Comparison of ENCODE assay signal across 1 cellular context in the genomic region with DNA sequence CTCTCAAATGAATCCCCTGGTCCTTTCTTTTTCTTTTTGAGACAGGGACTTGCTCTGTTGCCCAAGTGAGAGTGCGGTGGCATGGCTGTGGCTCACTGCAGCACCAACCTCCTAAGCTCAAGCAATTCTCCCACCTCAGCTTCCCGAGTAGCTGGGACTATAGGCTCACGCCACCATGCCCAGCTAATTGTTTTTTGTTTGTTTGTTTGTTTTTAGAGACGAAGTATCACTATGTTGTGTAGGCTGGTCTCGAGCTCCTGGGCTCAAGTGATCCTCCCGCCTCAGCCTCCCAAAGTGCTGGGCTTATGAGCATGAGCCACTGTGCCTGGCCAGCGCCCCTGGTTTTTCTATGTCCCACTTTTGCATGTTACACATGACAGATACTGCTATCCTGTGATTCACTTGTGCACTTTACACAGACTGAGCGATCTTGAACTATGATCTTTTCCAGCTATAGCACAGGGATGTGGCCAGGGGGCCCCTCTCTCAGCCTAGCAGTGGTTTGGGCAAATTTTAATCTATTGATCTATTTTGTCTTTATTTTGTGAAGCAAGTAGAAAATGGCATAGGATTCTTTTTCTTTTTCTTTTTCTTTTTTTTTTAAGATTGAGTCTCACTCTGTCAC.
TF ChIP-seq lines count a peak whose summit lies in the region.

No MANE protein-coding gene starts in this region.

TF ChIP-seq in HepG2, 621 proteins besides CTCF, POLR2A, EP300 and RAD21 (continues in another document):
- TF ChIP-seq ZNF180 (CRISPR knock-in tag; IDR thresholded peaks at IDR 0.05; ENCODE audit: borderline replicate concordance, low read depth) (no peak), ZNF713 (CRISPR knock-in tag; IDR thresholded peaks at IDR 0.05) (no peak), GABPA (IDR thresholded peaks at IDR 0.05; ENCODE audit: low read depth, low read length) (no peak), GABPA (CRISPR knock-in tag; IDR thresholded peaks at IDR 0.05; ENCODE audit: low read depth) (no peak), ZNF720 (CRISPR knock-in tag; IDR thresholded peaks at IDR 0.05) (no peak), THAP11 (CRISPR knock-in tag; IDR thresholded peaks at IDR 0.05) (no peak), NFAT5 (CRISPR knock-in tag; IDR thresholded peaks at IDR 0.05) (no peak), SRF (IDR thresholded peaks at IDR 0.05; ENCODE audit: low read depth, low read length) (no peak), NBN (conservative IDR thresholded peaks at IDR 0.05) (no peak), SMC3 (IDR thresholded peaks at IDR 0.05; ENCODE audit: low read length) (no peak), ZNF280D (CRISPR knock-in tag; IDR thresholded peaks at IDR 0.05) (no peak), EZH2 (conservative IDR thresholded peaks at IDR 0.05; ENCODE audit: low read depth, low read length) (no peak), BCL3 (CRISPR knock-in tag; IDR thresholded peaks at IDR 0.05) (no peak), POLR2G (IDR thresholded peaks at IDR 0.05; ENCODE audit: low read depth, low read length) (no peak), ZFP1 (CRISPR knock-in tag; IDR thresholded peaks at IDR 0.05) (no peak), HOXA3 (CRISPR knock-in tag; IDR thresholded peaks at IDR 0.05) (peak; percentile 23; the same call in 1 of the 2 replicates), PHF5A (CRISPR knock-in tag; IDR thresholded peaks at IDR 0.05; ENCODE audit: low read depth, unreplicated experiment) (no peak), GLI4 (CRISPR knock-in tag; IDR thresholded peaks at IDR 0.05; ENCODE audit: borderline replicate concordance) (no peak), ZFP82 (CRISPR knock-in tag; IDR thresholded peaks at IDR 0.05; ENCODE audit: borderline replicate concordance) (no peak), SMAD3 (CRISPR knock-in tag; IDR thresholded peaks at IDR 0.05) (no peak), ZNF207 (IDR thresholded peaks at IDR 0.05; ENCODE audit: borderline replicate concordance) (no peak), KLF12 (CRISPR knock-in tag; IDR thresholded peaks at IDR 0.05; ENCODE audit: borderline replicate concordance) (no peak), ZNF33B (CRISPR knock-in tag; IDR thresholded peaks at IDR 0.05) (no peak), NAIF1 (CRISPR knock-in tag; IDR thresholded peaks at IDR 0.05; ENCODE audit: borderline replicate concordance) (no peak), MTF1 (CRISPR knock-in tag; IDR thresholded peaks at IDR 0.05) (no peak), CREB3 (CRISPR knock-in tag; IDR thresholded peaks at IDR 0.05) (no peak), NR2F6 (IDR thresholded peaks at IDR 0.05) (no peak), NR2F6 (CRISPR knock-in tag; IDR thresholded peaks at IDR 0.05) (peak; percentile 9; the same call in 1 of the 2 replicates), ATM (IDR thresholded peaks at IDR 0.05; ENCODE audit: borderline replicate concordance) (no peak)
- TF ChIP-seq, protein P1, sequence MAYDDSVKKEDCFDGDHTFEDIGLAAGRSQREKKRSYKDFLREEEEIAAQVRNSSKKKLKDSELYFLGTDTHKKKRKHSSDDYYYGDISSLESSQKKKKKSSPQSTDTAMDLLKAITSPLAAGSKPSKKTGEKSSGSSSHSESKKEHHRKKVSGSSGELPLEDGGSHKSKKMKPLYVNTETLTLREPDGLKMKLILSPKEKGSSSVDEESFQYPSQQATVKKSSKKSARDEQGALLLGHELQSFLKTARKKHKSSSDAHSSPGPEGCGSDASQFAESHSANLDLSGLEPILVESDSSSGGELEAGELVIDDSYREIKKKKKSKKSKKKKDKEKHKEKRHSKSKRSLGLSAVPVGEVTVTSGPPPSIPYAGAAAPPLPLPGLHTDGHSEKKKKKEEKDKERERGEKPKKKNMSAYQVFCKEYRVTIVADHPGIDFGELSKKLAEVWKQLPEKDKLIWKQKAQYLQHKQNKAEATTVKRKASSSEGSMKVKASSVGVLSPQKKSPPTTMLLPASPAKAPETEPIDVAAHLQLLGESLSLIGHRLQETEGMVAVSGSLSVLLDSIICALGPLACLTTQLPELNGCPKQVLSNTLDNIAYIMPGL (CRISPR knock-in tag; IDR thresholded peaks at IDR 0.05; ENCODE audit: borderline replicate concordance in 1 of 2, low read depth in 1 of 2): 0 out of 4 replicates have a peak, but pooled peaks of 1 of the 2 experiments have one; percentile 22
- TF ChIP-seq, protein P2, sequence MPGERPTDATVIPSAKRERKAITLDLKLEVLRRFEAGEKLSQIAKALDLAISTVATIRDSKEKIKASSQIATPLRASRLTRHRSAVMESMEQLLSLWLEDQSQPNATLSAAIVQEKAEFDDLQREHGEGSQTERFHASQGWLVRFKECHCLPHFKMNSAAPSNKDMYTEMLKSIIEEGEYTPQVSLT (CRISPR knock-in tag; IDR thresholded peaks at IDR 0.05; ENCODE audit: borderline replicate concordance, low read depth): no peak
- TF ChIP-seq, protein P3, sequence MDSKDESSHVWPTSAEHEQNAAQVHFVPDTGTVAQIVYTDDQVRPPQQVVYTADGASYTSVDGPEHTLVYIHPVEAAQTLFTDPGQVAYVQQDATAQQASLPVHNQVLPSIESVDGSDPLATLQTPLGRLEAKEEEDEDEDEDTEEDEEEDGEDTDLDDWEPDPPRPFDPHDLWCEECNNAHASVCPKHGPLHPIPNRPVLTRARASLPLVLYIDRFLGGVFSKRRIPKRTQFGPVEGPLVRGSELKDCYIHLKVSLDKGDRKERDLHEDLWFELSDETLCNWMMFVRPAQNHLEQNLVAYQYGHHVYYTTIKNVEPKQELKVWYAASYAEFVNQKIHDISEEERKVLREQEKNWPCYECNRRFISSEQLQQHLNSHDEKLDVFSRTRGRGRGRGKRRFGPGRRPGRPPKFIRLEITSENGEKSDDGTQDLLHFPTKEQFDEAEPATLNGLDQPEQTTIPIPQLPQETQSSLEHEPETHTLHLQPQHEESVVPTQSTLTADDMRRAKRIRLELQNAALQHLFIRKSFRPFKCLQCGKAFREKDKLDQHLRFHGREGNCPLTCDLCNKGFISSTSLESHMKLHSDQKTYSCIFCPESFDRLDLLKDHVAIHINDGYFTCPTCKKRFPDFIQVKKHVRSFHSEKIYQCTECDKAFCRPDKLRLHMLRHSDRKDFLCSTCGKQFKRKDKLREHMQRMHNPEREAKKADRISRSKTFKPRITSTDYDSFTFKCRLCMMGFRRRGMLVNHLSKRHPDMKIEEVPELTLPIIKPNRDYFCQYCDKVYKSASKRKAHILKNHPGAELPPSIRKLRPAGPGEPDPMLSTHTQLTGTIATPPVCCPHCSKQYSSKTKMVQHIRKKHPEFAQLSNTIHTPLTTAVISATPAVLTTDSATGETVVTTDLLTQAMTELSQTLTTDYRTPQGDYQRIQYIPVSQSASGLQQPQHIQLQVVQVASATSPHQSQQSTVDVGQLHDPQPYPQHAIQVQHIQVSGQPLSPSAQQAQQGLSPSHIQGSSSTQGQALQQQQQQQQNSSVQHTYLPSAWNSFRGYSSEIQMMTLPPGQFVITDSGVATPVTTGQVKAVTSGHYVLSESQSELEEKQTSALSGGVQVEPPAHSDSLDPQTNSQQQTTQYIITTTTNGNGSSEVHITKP (CRISPR knock-in tag; IDR thresholded peaks at IDR 0.05; ENCODE audit: low read depth): no peak
- TF ChIP-seq, protein P4, sequence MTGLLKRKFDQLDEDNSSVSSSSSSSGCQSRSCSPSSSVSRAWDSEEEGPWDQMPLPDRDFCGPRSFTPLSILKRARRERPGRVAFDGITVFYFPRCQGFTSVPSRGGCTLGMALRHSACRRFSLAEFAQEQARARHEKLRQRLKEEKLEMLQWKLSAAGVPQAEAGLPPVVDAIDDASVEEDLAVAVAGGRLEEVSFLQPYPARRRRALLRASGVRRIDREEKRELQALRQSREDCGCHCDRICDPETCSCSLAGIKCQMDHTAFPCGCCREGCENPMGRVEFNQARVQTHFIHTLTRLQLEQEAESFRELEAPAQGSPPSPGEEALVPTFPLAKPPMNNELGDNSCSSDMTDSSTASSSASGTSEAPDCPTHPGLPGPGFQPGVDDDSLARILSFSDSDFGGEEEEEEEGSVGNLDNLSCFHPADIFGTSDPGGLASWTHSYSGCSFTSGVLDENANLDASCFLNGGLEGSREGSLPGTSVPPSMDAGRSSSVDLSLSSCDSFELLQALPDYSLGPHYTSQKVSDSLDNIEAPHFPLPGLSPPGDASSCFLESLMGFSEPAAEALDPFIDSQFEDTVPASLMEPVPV (CRISPR knock-in tag; IDR thresholded peaks at IDR 0.05): no peak
- TF ChIP-seq, protein P5, sequence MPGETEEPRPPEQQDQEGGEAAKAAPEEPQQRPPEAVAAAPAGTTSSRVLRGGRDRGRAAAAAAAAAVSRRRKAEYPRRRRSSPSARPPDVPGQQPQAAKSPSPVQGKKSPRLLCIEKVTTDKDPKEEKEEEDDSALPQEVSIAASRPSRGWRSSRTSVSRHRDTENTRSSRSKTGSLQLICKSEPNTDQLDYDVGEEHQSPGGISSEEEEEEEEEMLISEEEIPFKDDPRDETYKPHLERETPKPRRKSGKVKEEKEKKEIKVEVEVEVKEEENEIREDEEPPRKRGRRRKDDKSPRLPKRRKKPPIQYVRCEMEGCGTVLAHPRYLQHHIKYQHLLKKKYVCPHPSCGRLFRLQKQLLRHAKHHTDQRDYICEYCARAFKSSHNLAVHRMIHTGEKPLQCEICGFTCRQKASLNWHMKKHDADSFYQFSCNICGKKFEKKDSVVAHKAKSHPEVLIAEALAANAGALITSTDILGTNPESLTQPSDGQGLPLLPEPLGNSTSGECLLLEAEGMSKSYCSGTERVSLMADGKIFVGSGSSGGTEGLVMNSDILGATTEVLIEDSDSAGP (CRISPR knock-in tag; IDR thresholded peaks at IDR 0.05; ENCODE audit: borderline replicate concordance): no peak
